18 cellular contexts compared by ENCODE assay signal in genomic region chr6:46918830-46919229, GRCh38. TPM values are rescaled to one million over a fixed set of nuclear protein-coding genes. Genes with fewer than 3 reads are reported as not detected.
DNase-seq lines count a peak whose midpoint lies in the region; ATAC-seq and TF ChIP-seq lines count a peak whose summit lies in the region.
"Had no signal": no experiment of that assay in that cellular context is flagged by ENCODE, and none has a peak within 500 bp of the region (broad histone marks: within the 10 kb centered on the region; RNA-seq: fewer than 3 reads in every experiment).

No MANE protein-coding gene starts in this region.

- H3K9ac ChIP-seq in parathyroid adenoma (no peak overlapping the region), colonic mucosa (ENCODE audit: low read depth in 2 of 2, low read length in 2 of 2) (no peak overlapping the region)

- ATAC-seq in left ventricle myocardium superior, result no peak
- ATAC-seq: Panc1 had no signal

- TF ChIP-seq CTCF in left ventricle myocardium inferior (IDR thresholded peaks at IDR 0.05; ENCODE audit: borderline replicate concordance), result no peak
- no peak for TF ChIP-seq CTCF in fibroblast of pulmonary artery (IDR thresholded peaks at IDR 0.05; ENCODE audit: low read length, missing control alignments)
- TF ChIP-seq CTCF in parathyroid adenoma (IDR thresholded peaks at IDR 0.05), result no peak
- no peak for TF ChIP-seq CTCF in colonic mucosa (IDR thresholded peaks at IDR 0.05)

- H3K36me3 ChIP-seq in left ventricle myocardium inferior (no peaks in the 10 kb centered on the region), parathyroid adenoma (ENCODE audit: control insufficient read depth, insufficient read depth, low read length) (no peaks in the 10 kb centered on the region), colonic mucosa (no peaks in the 10 kb centered on the region)
- H3K36me3 ChIP-seq: HAP-1 had no signal

- H3K4me3 ChIP-seq in left ventricle myocardium inferior, result peak overlapping the region; percentile 61
- H3K4me3 ChIP-seq in fibroblast of pulmonary artery (replicated peaks; ENCODE audit: low read depth, low read length), result no peak overlapping the region
- no peak overlapping the region for H3K4me3 ChIP-seq in parathyroid adenoma (ENCODE audit: low read depth, low read length)
- no peak overlapping the region for H3K4me3 ChIP-seq in colonic mucosa
- H3K4me3 ChIP-seq: HAP-1 had no signal

- intact Hi-C loops in left ventricle myocardium inferior (cut with micrococcal nuclease) (no loop called here), left ventricle myocardium superior (cut with micrococcal nuclease) (no loop called here), colonic mucosa (cut with DNase I) (no loop called here)

- H3K4me1 ChIP-seq in left ventricle myocardium inferior (peaks cover 38% of the 10 kb centered on the region), parathyroid adenoma (peaks cover 47% of the 10 kb centered on the region), colonic mucosa (no peaks in the 10 kb centered on the region)
- H3K4me1 ChIP-seq: HAP-1 had no signal

- H3K79me2 ChIP-seq in parathyroid adenoma, result no peaks in the 10 kb centered on the region

- peak overlapping the region; percentile 88 for H3K27ac ChIP-seq in left ventricle myocardium inferior (replicated peaks)
- H3K27ac ChIP-seq in parathyroid adenoma, result peak overlapping the region; percentile 74
- H3K27ac ChIP-seq in colonic mucosa, result no peak overlapping the region
- H3K27ac ChIP-seq: C4-2B had no signal

- H3K9me3 ChIP-seq in left ventricle myocardium inferior (replicated peaks) (no peaks in the 10 kb centered on the region), parathyroid adenoma (ENCODE audit: control insufficient read depth, low read length) (no peaks in the 10 kb centered on the region), colonic mucosa (no peaks in the 10 kb centered on the region)
- H3K9me3 ChIP-seq: HAP-1 had no signal

- peak overlapping the region; percentile 53 for H2AFZ ChIP-seq in parathyroid adenoma

- DNase-seq in left ventricle myocardium inferior (no peak), left ventricle myocardium superior (no peak), fibroblast of pulmonary artery (ENCODE audit: low read depth) (peak; percentile 48), AML-193 (lab: John Stamatoyannopoulos, UW) (no peak), NCI-H345 treated with DMSO at 0.1 percent for 48 hours (lab: John Stamatoyannopoulos, UW; ENCODE audit: unreplicated experiment) (no peak), activated gamma-delta T cell (lab: John Stamatoyannopoulos, UW) (no peak), colonic mucosa (no peak)
- DNase-seq: COR-L47, DMS153, EL, NCI-H1105 treated with DMSO at 0.1 percent for 48 hours, NCI-H187, NCI-H446, SHP77 had no signal

- peak overlapping the region; percentile 51 for H3K4me2 ChIP-seq in parathyroid adenoma (ENCODE audit: low read length)

- peaks cover 8% of the 10 kb centered on the region for H3K27me3 ChIP-seq in left ventricle myocardium inferior (ENCODE audit: low read depth)
- H3K27me3 ChIP-seq in parathyroid adenoma (ENCODE audit: control insufficient read depth, insufficient read depth, low read length), result no peaks in the 10 kb centered on the region
- H3K27me3 ChIP-seq in colonic mucosa, result no peaks in the 10 kb centered on the region

RNA-seq across cellular contexts. Expression of gene ADGRF5, which starts 2.9 kb away (rescaled TPM):
- total RNA-seq in left ventricle myocardium inferior (42.1 TPM), left ventricle myocardium superior (45.9 TPM), colonic mucosa (1 to 10 TPM; 1.8 to 3.3 TPM)
